In genomic region chr2:74178211-74179062, GRCh38 we compare ENCODE assay signal across 8 cellular contexts. TPM values are rescaled to one million over a fixed set of nuclear protein-coding genes. Genes with fewer than 3 reads are reported as not detected.
DNase-seq lines count a peak whose midpoint lies in the region; ATAC-seq and TF ChIP-seq lines count a peak whose summit lies in the region.

MOB1A (minus strand) TSS chr2:74178879; CDS start chr2:74178674, 205 bp downstream.

- H3K36me3 Mint-ChIP-seq in dendritic cell treated with granulocyte-macrophage colony-stimulating factor and Interleukin-4, amounts not matched to agents 40 ng/mL and 50 ng/mL, for 4 days (ENCODE audit: low read depth): peaks cover 46% of the 10 kb centered on the region

- no peaks in the 10 kb centered on the region for H3K36me3 ChIP-seq in left lung

- H3K4me3 ChIP-seq in left lung: peak within 1 kb of the TSS; percentile 83 to 84

- DNase-seq in NCI-H774 (lab: John Stamatoyannopoulos, UW) (peak; percentile 98), left lung (peak; percentile 98 to 99)
- peak; percentile 96 for DNase-seq in activated CD4-positive, alpha-beta T cell treated with anti-CD3 and anti-CD28 coated beads, Interleukin-2, amount 50 U/mL, for 4 hours
- DNase-seq in stimulated activated CD4-positive, alpha-beta T cell treated with anti-CD3 and anti-CD28 coated beads, Interleukin-2, amount 100 ng/mL, for 48 hours: peak; percentile 95 to 97

- intact Hi-C loops in dendritic cell treated with granulocyte-macrophage colony-stimulating factor and Interleukin-4, amounts not matched to agents 40 ng/mL and 50 ng/mL, for 4 days (cut with micrococcal nuclease): loop anchor here (1.0 kb wide), 2 partner anchors 8 to 20 kb away; partner anchors contain the start of gene MTHFD2
- intact Hi-C loops in left lung (cut with DNase I): no loop called here

- TF ChIP-seq CTCF in C4-2B (conservative IDR thresholded peaks at IDR 0.05) (no peak), left lung (IDR thresholded peaks at IDR 0.05) (no peak)

- ATAC-seq in GM19395 (IDR thresholded peaks at IDR 0.05; ENCODE audit: unreplicated experiment) (peak; percentile 76), HG03565 (IDR thresholded peaks at IDR 0.05; ENCODE audit: unreplicated experiment) (peak; percentile 66), left lung (peak; percentile 99)

- no peaks in the 10 kb centered on the region for H3K27me3 ChIP-seq in left lung

- H3K4me3 Mint-ChIP-seq in dendritic cell treated with granulocyte-macrophage colony-stimulating factor and Interleukin-4, amounts not matched to agents 40 ng/mL and 50 ng/mL, for 4 days: peak within 1 kb of the TSS; percentile 85

- peaks cover 56% of the 10 kb centered on the region for H3K4me1 Mint-ChIP-seq in dendritic cell treated with granulocyte-macrophage colony-stimulating factor and Interleukin-4, amounts not matched to agents 40 ng/mL and 50 ng/mL, for 4 days (ENCODE audit: low read depth)

- H3K9me3 ChIP-seq in left lung: no peaks in the 10 kb centered on the region

- H3K27ac Mint-ChIP-seq in dendritic cell treated with granulocyte-macrophage colony-stimulating factor and Interleukin-4, amounts not matched to agents 40 ng/mL and 50 ng/mL, for 4 days: peak within 1 kb of the TSS; percentile 99

- H3K27ac ChIP-seq in C4-2B (peak within 1 kb of the TSS; percentile 84), left lung (peak within 1 kb of the TSS; percentile 96)

- no peaks in the 10 kb centered on the region for H3K9me3 Mint-ChIP-seq in dendritic cell treated with granulocyte-macrophage colony-stimulating factor and Interleukin-4, amounts not matched to agents 40 ng/mL and 50 ng/mL, for 4 days

- no peaks in the 10 kb centered on the region for H3K27me3 Mint-ChIP-seq in dendritic cell treated with granulocyte-macrophage colony-stimulating factor and Interleukin-4, amounts not matched to agents 40 ng/mL and 50 ng/mL, for 4 days

- H3K4me1 ChIP-seq in left lung: peaks cover 6 to 63% of the 10 kb centered on the region in 2 donors

RNA-seq across cellular contexts. Expression of gene MOB1A, which starts in this region (rescaled TPM):
- 100 to 1,000 TPM; 120 to 154 TPM for total RNA-seq in left lung

Comparison
In these comparisons a context has a peak if more than half of its experiments do, and no peak if none do; other contexts are left out.
1. Peak in every context shown above with its lines: DNase-seq, ATAC-seq, H3K4me3 ChIP-seq and H3K27ac ChIP-seq.